In the genomic region with DNA sequence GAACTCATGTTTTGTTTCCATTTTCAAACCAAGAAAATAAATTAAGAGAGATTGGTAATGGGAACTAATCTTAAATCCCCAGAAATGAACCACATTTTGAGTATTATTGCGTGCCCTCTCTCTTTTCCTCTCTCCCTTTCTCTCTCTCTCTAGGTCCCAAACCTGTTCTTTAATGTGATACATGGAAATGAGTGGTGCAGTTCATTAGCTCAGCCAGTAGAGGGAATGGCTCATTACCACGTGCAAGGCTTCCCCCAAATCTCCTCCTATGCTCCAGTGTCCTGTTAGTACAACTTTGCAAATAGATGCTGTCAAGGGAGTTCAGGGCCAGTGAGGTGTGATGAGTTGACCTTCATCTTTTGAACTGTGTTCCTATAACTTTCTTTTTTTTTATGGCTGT, we compare ENCODE assay signal across 8 cellular contexts.
A peak's percentile ranks its signal among the peaks of the same experiment; 100 is the strongest.
DNase-seq lines count a peak whose midpoint lies in the region; ATAC-seq and TF ChIP-seq lines count a peak whose summit lies in the region.

No MANE protein-coding gene starts in this region.

- no peaks in the 10 kb centered on the region for H3K36me3 Mint-ChIP-seq in brain

- H3K9me3 ChIP-seq in A673 (ENCODE audit: low read depth, low read length, poor library complexity, severe bottlenecking) (no peaks in the 10 kb centered on the region), lung (ENCODE audit: control insufficient read depth in 2 of 2, insufficient read depth in 1 of 2, low read length in 1 of 2) (no peaks in the 10 kb centered on the region)

- H3K4me3 ChIP-seq in A673 (ENCODE audit: low read depth, low read length, poor library complexity, severe bottlenecking) (no peak overlapping the region), GM12865 (ENCODE audit: low read depth, low read length) (no peak overlapping the region), lung (no peak overlapping the region)

- peaks cover 4% of the 10 kb centered on the region for H3K27me3 Mint-ChIP-seq in brain

- WGBS in lung, 2 donors, result 31% methylated on average over 2 of the region's 2 CpGs

- H3K27ac ChIP-seq in A673 (ENCODE audit: low read depth, low read length, poor library complexity, severe bottlenecking), result no peak overlapping the region
- H3K27ac ChIP-seq in lung (ENCODE audit: low read depth in 1 of 2, low read length in 1 of 2), result no peak overlapping the region

- CTCF ChIA-PET in A673 (lab: Charles Lee), result no interaction called here

- no peak overlapping the region for H3K27ac Mint-ChIP-seq in brain

- no TSS peak for BruUV-seq in A673 (replicated peaks; lab: Mats Ljungman, UMichigan)

- ATAC-seq in HG02763 (IDR thresholded peaks at IDR 0.05; ENCODE audit: unreplicated experiment) (peak; percentile 89), lung (ENCODE audit: insufficient read depth, low FRiP score) (peak; percentile 53)

- peaks cover 0 to 3% (median 0%) of the 10 kb centered on the region in 5 experiments for H3K9me3 Mint-ChIP-seq in brain

- H3K27me3 ChIP-seq in A673 (replicated peaks; ENCODE audit: insufficient read depth, low read depth, low read length, poor library complexity) (no peaks in the 10 kb centered on the region), lung (ENCODE audit: control insufficient read depth, insufficient read depth) (no peaks in the 10 kb centered on the region)

- intact Hi-C loops in A673 (cut with micrococcal nuclease; ENCODE audit: unreplicated experiment), result no loop called here

- TF ChIP-seq CTCF in A673 (conservative IDR thresholded peaks at IDR 0.05; ENCODE audit: low read depth, low read length) (peak; percentile 58), GM12865 (IDR thresholded peaks at IDR 0.05; ENCODE audit: insufficient read depth, low read depth, low read length, missing control alignments) (peak; percentile 59), brain (conservative IDR thresholded peaks at IDR 0.05) (peak; percentile 44 to 69), lung (IDR thresholded peaks at IDR 0.05; ENCODE audit: control extremely low read depth, extremely low read depth) (peak; percentile 31)

- H3K4me1 ChIP-seq in A673 (ENCODE audit: insufficient read depth, low read length, poor library complexity, severe bottlenecking) (no peaks in the 10 kb centered on the region), lung (ENCODE audit: control insufficient read depth in 2 of 2, insufficient read depth in 2 of 2, low read length in 2 of 2) (peaks cover 0 to 7% of the 10 kb centered on the region in 2 donors)

- peaks cover 5% of the 10 kb centered on the region for H3K4me1 Mint-ChIP-seq in brain

- DNase-seq in A673 (ENCODE audit: low spot score), result peak; percentile 44
- DNase-seq in GM12865 (ENCODE audit: low read depth), result peak; percentile 50
- DNase-seq in NCI-H345 treated with DMSO at 0.1 percent for 48 hours (lab: John Stamatoyannopoulos, UW; ENCODE audit: unreplicated experiment), result peak; percentile 11
- DNase-seq in lung (ENCODE audit: low spot score), result no peak
- no peak for DNase-seq in NCI-H2227 treated with DMSO at 0.1 percent for 48 hours (lab: John Stamatoyannopoulos, UW)
- DNase-seq in NCI-H187 treated with DMSO at 0.1 percent for 48 hours (lab: John Stamatoyannopoulos, UW), result no peak

- H3K36me3 ChIP-seq in A673 (ENCODE audit: insufficient read depth, low read length, poor library complexity, severe bottlenecking) (no peaks in the 10 kb centered on the region), lung (ENCODE audit: control insufficient read depth in 2 of 2, insufficient read depth in 2 of 2, low read length in 2 of 2) (no peaks in the 10 kb centered on the region)

- POLR2A ChIA-PET in A673 (lab: Charles Lee; ENCODE audit: low non-redundant PET), result no interaction called here

- no peak overlapping the region for H3K4me3 Mint-ChIP-seq in brain

Comparison
In these comparisons a context has a peak if more than half of its experiments do, and no peak if none do; other contexts are left out.
1. DNase-seq: peak in A673 (single experiment), GM12865 (single experiment) and NCI-H345 treated with DMSO at 0.1 percent for 48 hours (single experiment); none in lung (single experiment), NCI-H2227 treated with DMSO at 0.1 percent for 48 hours (single experiment) and NCI-H187 treated with DMSO at 0.1 percent for 48 hours (single experiment).
2. Peak in every context shown above with its lines, with median percentiles within 50 percentile points of each other: CTCF ChIP-seq.